In the genomic region with DNA sequence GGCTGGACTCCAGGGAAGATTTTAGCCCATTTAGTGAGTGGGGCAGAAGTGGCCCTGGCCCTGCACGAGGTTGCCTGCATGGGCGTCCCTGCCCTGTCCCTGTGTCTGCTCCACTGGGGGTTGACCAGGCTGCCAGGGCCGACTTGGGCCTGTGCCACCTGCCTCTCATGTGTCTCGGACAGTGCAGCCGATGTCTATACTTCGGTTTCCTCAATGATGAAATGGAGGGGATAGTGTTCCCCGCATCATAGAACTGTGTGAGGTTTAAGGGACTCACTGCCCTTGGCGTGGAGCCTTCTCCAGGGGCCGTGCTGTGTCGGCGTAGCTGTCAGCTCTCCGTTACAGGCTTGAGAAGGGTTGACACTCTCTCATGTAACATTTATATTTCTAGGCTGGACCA, we compare ENCODE assay signal across 15 cellular contexts.
"Had no signal": no experiment of that assay in that cellular context is flagged by ENCODE, and none has a peak within 500 bp of the region (broad histone marks: within the 10 kb centered on the region; RNA-seq: fewer than 3 reads in every experiment).

No MANE protein-coding gene starts in this region.

- ATAC-seq: mucosa of descending colon, T-cell had no signal

- H3K4me3 Mint-ChIP-seq: activated naive CD8-positive, alpha-beta T cell; T-cell had no signal

- H3K4me3 ChIP-seq: adrenal gland, breast epithelium, coronary artery, mucosa of descending colon, upper lobe of left lung had no signal

- H3K4me1 ChIP-seq: breast epithelium, parathyroid adenoma had no signal

- H3K27me3 Mint-ChIP-seq: activated naive CD8-positive, alpha-beta T cell; T-cell had no signal

- H3K27ac Mint-ChIP-seq: activated naive CD8-positive, alpha-beta T cell; T-cell had no signal

- H3K27ac ChIP-seq: adrenal gland, breast epithelium, coronary artery, epithelial cell of prostate, parathyroid adenoma, upper lobe of left lung had no signal

- DNase-seq: activated naive CD4-positive, alpha-beta T cell; activated T-cell treated with anti-CD3 and anti-CD28 coated beads, Interleukin-2, amount 50 U/mL, for 1 hour; adrenal gland; mesendoderm; nucleus accumbens; stimulated activated CD4-positive, alpha-beta T cell treated with anti-CD3 and anti-CD28 coated beads, Interleukin-4, amount 100 ng/mL, for 24 hours; stimulated activated naive CD8-positive, alpha-beta T cell treated with anti-CD3 and anti-CD28 coated beads, Interleukin-15, Interleukin-2, amounts not matched to agents 100 U/mL and 50 U/mL, for 24 hours; T-cell had no signal

- H3K9me3 Mint-ChIP-seq: T-cell had no signal

- H3K27me3 ChIP-seq: adrenal gland, breast epithelium, upper lobe of left lung had no signal

- H3K9me3 ChIP-seq: adrenal gland, breast epithelium, mucosa of descending colon, upper lobe of left lung had no signal

- H3K36me3 ChIP-seq: breast epithelium had no signal
